In the genomic region with DNA sequence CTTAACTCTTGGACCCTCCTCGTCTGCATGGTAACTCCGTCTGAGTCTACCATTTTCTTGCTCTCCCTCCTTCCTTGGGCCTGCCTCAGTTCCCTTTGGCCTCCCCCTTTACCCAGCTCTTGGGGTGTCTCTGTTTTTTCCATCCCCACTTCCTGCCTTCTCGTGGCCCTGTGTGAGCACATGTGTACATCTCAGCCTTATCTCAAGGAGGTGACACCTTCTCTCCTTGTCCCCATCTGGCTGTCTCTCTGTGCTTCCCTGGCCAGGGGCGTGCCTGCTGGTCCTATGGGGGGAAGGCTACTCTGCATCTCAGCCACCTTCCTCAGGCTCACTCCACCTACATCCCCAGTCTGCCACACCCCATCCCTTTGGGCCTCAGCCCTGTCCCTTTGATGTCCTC, we compare ENCODE assay signal across 8 cellular contexts. TPM values are rescaled to one million over a fixed set of nuclear protein-coding genes. Genes with fewer than 3 reads are reported as not detected.
A peak's percentile ranks its signal among the peaks of the same experiment; 100 is the strongest.
DNase-seq lines count a peak whose midpoint lies in the region; ATAC-seq, FAIRE-seq and TF ChIP-seq lines count a peak whose summit lies in the region.

No MANE protein-coding gene starts in this region.

- CTCF ChIA-PET in A549 (lab: Yijun Ruan, JAX): interaction anchor here (0.8 to 4.1 kb wide), 22 partner anchors 10 to 175 kb away, joined by 3 to 46 read pairs (median 9); a partner anchor contains a TSS
- CTCF ChIA-PET in K562 (lab: Yijun Ruan, JAX; ENCODE audit: low intra/inter-chr PET ratio): interaction anchor here (0.6 to 0.8 kb wide), 2 partner anchors 40 to 58 kb away, joined by 5 read pairs; no protein-coding TSS in a partner anchor

- peaks cover 20% of the 10 kb centered on the region for H3F3A ChIP-seq in Loucy (ENCODE audit: low read depth)

- no peaks in the 10 kb centered on the region for H3K36me3 Mint-ChIP-seq in natural killer cell

- H3K27ac Mint-ChIP-seq in natural killer cell: peak overlapping the region; percentile 96 to 99

- peaks cover 28 to 30% of the 10 kb centered on the region in 2 donors for H3K4me1 Mint-ChIP-seq in natural killer cell

- ATAC-seq in A549 (peak in 1 of 2 experiments; percentile 5; a peak in 1 of 6 replicates), K562 (peak; percentile 60), natural killer cell (peak in 1 of 3 donors; percentile 25), HG03095 (IDR thresholded peaks at IDR 0.05; ENCODE audit: unreplicated experiment) (no peak), HG02973 (IDR thresholded peaks at IDR 0.05; ENCODE audit: unreplicated experiment) (no peak)

- BruUV-seq in K562 (replicated peaks; lab: Mats Ljungman, UMichigan): no TSS peak

- in situ Hi-C loops in K562 (cut with MboI): loop anchor here (10.0 kb wide), 1 partner anchor 58 kb away; no protein-coding TSS in a partner anchor

- FAIRE-seq in A549 (lab: Jason Lieb, UNC): no peak
- FAIRE-seq in K562 (lab: Jason Lieb, UNC): peak; percentile 89
- FAIRE-seq in RCC 7860 (lab: Jason Lieb, UNC): no peak

- 95% methylated on average over 4 of the region's 4 CpGs for WGBS in A549 (ENCODE audit: missing lambda C conversion rate)
- WGBS in K562 (ENCODE audit: insufficient coverage, low coverage, missing lambda C conversion rate): 38% methylated on average over 4 of the region's 4 CpGs

- POLR2A ChIA-PET in A549 (lab: Yijun Ruan, JAX) (interaction anchor here (0.6 to 2.1 kb wide), 5 partner anchors 9 to 58 kb away, joined by 3 to 18 read pairs (median 3); a partner anchor contains a TSS), K562 (lab: Yijun Ruan, JAX) (interaction anchor here (0.7 to 1.4 kb wide), 3 partner anchors 10 to 98 kb away, joined by 3 to 5 read pairs (median 3); no protein-coding TSS in a partner anchor)

- H3K36me3 ChIP-seq in Loucy (ENCODE audit: insufficient read depth, low read length) (no peaks in the 10 kb centered on the region), K562 (ENCODE audit: control insufficient read depth, insufficient read depth, low read length) (no peaks in the 10 kb centered on the region)

- H3K79me2 ChIP-seq in Loucy (ENCODE audit: insufficient read depth, low read length): no peaks in the 10 kb centered on the region
- H3K79me2 ChIP-seq in K562 (ENCODE audit: control insufficient read depth, insufficient read depth, low read length): no peaks in the 10 kb centered on the region

- no peak for TF ChIP-seq CTCF in A549 (IDR thresholded peaks at IDR 0.05)
- TF ChIP-seq CTCF in Loucy (conservative IDR thresholded peaks at IDR 0.05; ENCODE audit: low read length): no peak
- TF ChIP-seq CTCF in K562 (IDR thresholded peaks at IDR 0.05 in 2 of 3, conservative IDR thresholded peaks at IDR 0.05 in 1 of 3; ENCODE audit: insufficient read depth in 2 of 3, low read depth in 1 of 3, low read length in 3 of 3): no peak
- no peak for TF ChIP-seq CTCF in natural killer cell (IDR thresholded peaks at IDR 0.05)

- H3K4me1 ChIP-seq in A549 (no peaks in the 10 kb centered on the region), Loucy (ENCODE audit: insufficient read depth, low read length, poor library complexity, severe bottlenecking) (peaks cover 30% of the 10 kb centered on the region), K562 (replicated peaks in 1 of 2; ENCODE audit: control insufficient read depth in 2 of 2, insufficient read depth in 2 of 2, low read length in 2 of 2) (peaks cover 25 to 33% of the 10 kb centered on the region in 2 experiments)

- H3K9me3 ChIP-seq in A549 (no peaks in the 10 kb centered on the region), Loucy (ENCODE audit: insufficient read depth, low read depth, low read length) (no peaks in the 10 kb centered on the region), K562 (replicated peaks; ENCODE audit: control insufficient read depth, insufficient read depth, low read depth, low read length) (no peaks in the 10 kb centered on the region)

- H3K9me1 ChIP-seq in K562 (ENCODE audit: control insufficient read depth, insufficient read depth, low read length): no peaks in the 10 kb centered on the region

- H2AFZ ChIP-seq in Loucy (ENCODE audit: low read length) (peak overlapping the region; percentile 77; the same call in 1 of the 2 replicates), K562 (ENCODE audit: low read depth, low read length) (peak overlapping the region; percentile 75)

- TF ChIP-seq POLR2A in A549 (IDR thresholded peaks at IDR 0.05; ENCODE audit: low read length) (no peak), K562 (conservative IDR thresholded peaks at IDR 0.05) (no peak; the same call in 1 of the 2 replicates)

- peak overlapping the region; percentile 99 for H3K4me3 Mint-ChIP-seq in natural killer cell

- H3K27me3 ChIP-seq in Loucy (ENCODE audit: insufficient read depth, low read length, poor library complexity, severe bottlenecking) (peaks cover 26% of the 10 kb centered on the region), K562 (ENCODE audit: control insufficient read depth in 2 of 2, insufficient read depth in 2 of 2, low read length in 2 of 2) (no peaks in the 10 kb centered on the region)

- TF ChIP-seq RAD21 in A549 (conservative IDR thresholded peaks at IDR 0.05 in 1 of 2, IDR thresholded peaks at IDR 0.05 in 1 of 2): no peak
- no peak for TF ChIP-seq RAD21 in K562 (CRISPR knock-in tag; conservative IDR thresholded peaks at IDR 0.05 in 1 of 2, IDR thresholded peaks at IDR 0.05 in 1 of 2)

- intact Hi-C loops in K562 (cut with micrococcal nuclease) (no loop called here), natural killer cell (cut with micrococcal nuclease) (loop anchor here (2.0 kb wide), 1 partner anchor 28 kb away; no protein-coding TSS in a partner anchor)

- H3K9ac ChIP-seq in Loucy (ENCODE audit: low read depth, low read length, poor library complexity, severe bottlenecking): peak overlapping the region; percentile 89
- peak overlapping the region; percentile 80 to 96; a peak in 3 of 4 replicates for H3K9ac ChIP-seq in K562 (ENCODE audit: insufficient read depth in 1 of 2, low read depth in 2 of 2, low read length in 2 of 2)

- H4K20me1 ChIP-seq in Loucy (ENCODE audit: insufficient read depth, low read length, poor library complexity, severe bottlenecking): no peaks in the 10 kb centered on the region
- no peaks in the 10 kb centered on the region for H4K20me1 ChIP-seq in K562 (replicated peaks; ENCODE audit: control insufficient read depth, insufficient read depth, low read length)

- peaks cover 2% of the 10 kb centered on the region in 2 donors for H3K9me3 Mint-ChIP-seq in natural killer cell

- H3K4me3 ChIP-seq in A549: no peak overlapping the region
- peak overlapping the region; percentile 81 for H3K4me3 ChIP-seq in Loucy (ENCODE audit: low read length, poor library complexity, severe bottlenecking)
- H3K4me3 ChIP-seq in K562: no peak overlapping the region

- H3K27ac ChIP-seq in A549: peak overlapping the region in 1 of 2 experiments; percentile 95; a peak in 4 of 6 replicates
- peak overlapping the region; percentile 87 for H3K27ac ChIP-seq in K562 (ENCODE audit: extremely low read depth, low read depth, low read length)

- TF ChIP-seq EP300 in A549 (IDR thresholded peaks at IDR 0.05) (no peak), K562 (IDR thresholded peaks at IDR 0.05; ENCODE audit: low read length) (no peak)

- H3K4me2 ChIP-seq in A549: peak overlapping the region; percentile 85; the same call in 1 of the 3 replicates
- H3K4me2 ChIP-seq in Loucy (ENCODE audit: low read depth, low read length, poor library complexity, severe bottlenecking): peak overlapping the region; percentile 84
- peak overlapping the region; percentile 66 for H3K4me2 ChIP-seq in K562 (ENCODE audit: insufficient read depth, low read length)

- H3K9me2 ChIP-seq in Loucy (replicated peaks; ENCODE audit: low read depth, low read length): no peaks in the 10 kb centered on the region

- DNase-seq in A549 (ENCODE audit: low read depth in 1 of 2, low spot score in 1 of 2): no peak
- peak; percentile 67 to 77 (median 70) for DNase-seq in K562 (ENCODE audit: extremely low read depth in 1 of 4, low spot score in 3 of 4)
- no peak for DNase-seq in natural killer cell
- no peak for DNase-seq in kidney tubule cell (ENCODE audit: low spot score)
- DNase-seq in RCC 7860 (ENCODE audit: low spot score): no peak

- no peaks in the 10 kb centered on the region for H3K27me3 Mint-ChIP-seq in natural killer cell (ENCODE audit: low read depth in 2 of 2)

RNA-seq across cellular contexts. Expression of a gene that starts 6.6 kb away (rescaled TPM):
- polyA plus RNA-seq in A549 (2011; rRNA removed) (0.13 and 0.44 TPM in 2 replicates), A549 (2017; fragmentation: RNase III; extraction: RNeasy Plus Mini Kit Qiagen cat#74134 plus additional on column Dnase treatment) (0.16 to 0.30 TPM (median 0.23 TPM) in 3 replicates), K562 (2011; rRNA removed) (1.9 and 3.6 TPM in 2 replicates), K562 (2014; fragmentation: Illumina TruSeq; extraction: Trizol) (2.5 and 2.8 TPM in 2 replicates), K562 (2014; fragmentation: Nextera tagmentation; extraction: Ambion mirVana) (under 1 TPM; 0.24 to 0.35 TPM), K562 (2014; rRNA removed) (1.8 and 2.1 TPM in 2 replicates)
- 0.34 and 0.52 TPM in 2 replicates for polyA plus RNA-seq in A549 (2012; cell fraction: cytosol; rRNA removed)
- polyA plus RNA-seq in A549 (2012; cell fraction: nucleus; rRNA removed): 0.23 and 0.54 TPM in 2 replicates
- 0.17 and 0.63 TPM in 2 replicates for polyA minus RNA-seq in A549 (2011; rRNA and poly(A)+ RNA removed)
- total RNA-seq in K562 (2011; cell fraction: chromatin; rRNA removed; ENCODE audit: low replicate concordance): 2.9 and 6.1 TPM in 2 replicates
- 4.2 and 5.5 TPM in 2 replicates for total RNA-seq in K562 (2011; cell fraction: nucleolus; rRNA removed)
- 6.2 and 12.7 TPM in 2 replicates for total RNA-seq in K562 (2011; cell fraction: nucleoplasm; rRNA removed)
- total RNA-seq in K562 (2014; rRNA removed) (0.36 and 1.0 TPM in 2 replicates), K562 (2014; rRNA removed; fragmentation: Illumina TruSeq; extraction: Trizol) (0.38 and 0.44 TPM in 2 replicates), K562 (2015; rRNA removed; fragmentation: Illumina TruSeq; extraction: Trizol) (0.33 and 0.53 TPM in 2 replicates), K562 (2021) (1.8 TPM in 2 replicates), natural killer cell (under 1 TPM; 0.45 to 0.60 (median 0.47) TPM)
- 6.9 and 7.6 TPM in 2 replicates for polyA plus RNA-seq in K562 (2011; cell fraction: cytosol; rRNA removed)
- 11.5 and 14.8 TPM in 2 replicates for polyA plus RNA-seq in K562 (2011; cell fraction: nucleus; rRNA removed)
- polyA plus RNA-seq in K562 (2012): 2.0 and 5.6 TPM in 2 replicates
- 0.98 and 1.7 TPM in 2 replicates for polyA minus RNA-seq in K562 (2011; rRNA and poly(A)+ RNA removed)
- polyA minus RNA-seq in K562 (2011; cell fraction: cytosol; rRNA and poly(A)+ RNA removed): 1.1 and 1.4 TPM in 2 replicates
- 1.3 and 1.9 TPM in 2 replicates for polyA minus RNA-seq in K562 (2011; cell fraction: nucleus; rRNA and poly(A)+ RNA removed)

RNA-seq across cellular contexts. Expression of a gene that starts 9.1 kb away (rescaled TPM):
- polyA plus RNA-seq in A549 (2011; rRNA removed): 9.5 and 10.8 TPM in 2 replicates
- 23.9 and 29.3 TPM in 2 replicates for polyA plus RNA-seq in A549 (2012; cell fraction: cytosol; rRNA removed)
- 13.5 and 14.3 TPM in 2 replicates for polyA plus RNA-seq in A549 (2012; cell fraction: nucleus; rRNA removed)
- 12.9 to 13.9 TPM (median 13.6 TPM) in 3 replicates for polyA plus RNA-seq in A549 (2017; fragmentation: RNase III; extraction: RNeasy Plus Mini Kit Qiagen cat#74134 plus additional on column Dnase treatment)
- 2.3 and 3.6 TPM in 2 replicates for polyA minus RNA-seq in A549 (2011; rRNA and poly(A)+ RNA removed)
- total RNA-seq in K562 (2011; cell fraction: chromatin; rRNA removed; ENCODE audit: low replicate concordance): 6.9 and 9.3 TPM in 2 replicates
- 8.7 and 9.0 TPM in 2 replicates for total RNA-seq in K562 (2011; cell fraction: nucleolus; rRNA removed)
- 7.6 and 10.6 TPM in 2 replicates for total RNA-seq in K562 (2011; cell fraction: nucleoplasm; rRNA removed)
- 80.1 and 85.8 TPM in 2 replicates for total RNA-seq in K562 (2014; rRNA removed)
- 7.0 and 7.9 TPM in 2 replicates for total RNA-seq in K562 (2014; rRNA removed; fragmentation: Illumina TruSeq; extraction: Trizol)
- total RNA-seq in K562 (2015; rRNA removed; fragmentation: Illumina TruSeq; extraction: Trizol): 31.6 and 32.9 TPM in 2 replicates
- total RNA-seq in K562 (2021): 41.2 and 43.1 TPM in 2 replicates
- 15.1 and 17.4 TPM in 2 replicates for polyA plus RNA-seq in K562 (2011; rRNA removed)
- 18.7 and 45.5 TPM in 2 replicates for polyA plus RNA-seq in K562 (2011; cell fraction: cytosol; rRNA removed)
- 7.4 and 12.0 TPM in 2 replicates for polyA plus RNA-seq in K562 (2011; cell fraction: nucleus; rRNA removed)
- polyA plus RNA-seq in K562 (2012): 23.9 and 28.5 TPM in 2 replicates
- 19.6 and 37.5 TPM in 2 replicates for polyA plus RNA-seq in K562 (2014; fragmentation: Illumina TruSeq; extraction: Trizol)
- 1 to 10 TPM; 1.7 to 2.6 TPM for polyA plus RNA-seq in K562 (2014; fragmentation: Nextera tagmentation; extraction: Ambion mirVana)
- 61.9 and 75.9 TPM in 2 replicates for polyA plus RNA-seq in K562 (2014; rRNA removed)
- polyA minus RNA-seq in K562 (2011; rRNA and poly(A)+ RNA removed): 2.2 and 3.5 TPM in 2 replicates
- 7.9 and 8.1 TPM in 2 replicates for polyA minus RNA-seq in K562 (2011; cell fraction: cytosol; rRNA and poly(A)+ RNA removed)
- 2.6 TPM in 2 replicates for polyA minus RNA-seq in K562 (2011; cell fraction: nucleus; rRNA and poly(A)+ RNA removed)
- total RNA-seq in natural killer cell: 10 to 100 TPM; 25.1 to 28.5 (median 27.4) TPM

RNA-seq across cellular contexts. Expression of a gene that starts 20.4 kb away (rescaled TPM):
- polyA plus RNA-seq in A549 (2011; rRNA removed) (5.6 and 7.0 TPM in 2 replicates), A549 (2017; fragmentation: RNase III; extraction: RNeasy Plus Mini Kit Qiagen cat#74134 plus additional on column Dnase treatment) (15.5 to 21.5 TPM (median 18.3 TPM) in 3 replicates), K562 (2011; rRNA removed) (9.1 and 9.9 TPM in 2 replicates), K562 (2014; fragmentation: Illumina TruSeq; extraction: Trizol) (7.6 and 18.1 TPM in 2 replicates), K562 (2014; fragmentation: Nextera tagmentation; extraction: Ambion mirVana) (under 1 TPM in 1 of 2 experiments, not detected in 1; 0.13 TPM), K562 (2014; rRNA removed) (22.0 and 26.0 TPM in 2 replicates)
- polyA plus RNA-seq in A549 (2012; cell fraction: cytosol; rRNA removed): 11.4 and 17.1 TPM in 2 replicates
- polyA plus RNA-seq in A549 (2012; cell fraction: nucleus; rRNA removed): 29.7 and 38.9 TPM in 2 replicates
- polyA minus RNA-seq in A549 (2011; rRNA and poly(A)+ RNA removed): 6.8 and 9.4 TPM in 2 replicates
- total RNA-seq in K562 (2011; cell fraction: chromatin; rRNA removed; ENCODE audit: low replicate concordance): 10.1 and 37.5 TPM in 2 replicates
- total RNA-seq in K562 (2011; cell fraction: nucleolus; rRNA removed): 30.4 and 31.2 TPM in 2 replicates
- 14.5 and 15.4 TPM in 2 replicates for total RNA-seq in K562 (2011; cell fraction: nucleoplasm; rRNA removed)
- total RNA-seq in K562 (2014; rRNA removed) (32.7 and 48.1 TPM in 2 replicates), K562 (2014; rRNA removed; fragmentation: Illumina TruSeq; extraction: Trizol) (6.8 and 6.9 TPM in 2 replicates), K562 (2015; rRNA removed; fragmentation: Illumina TruSeq; extraction: Trizol) (17.6 and 17.8 TPM in 2 replicates), K562 (2021) (40.4 and 48.0 TPM in 2 replicates), natural killer cell (10 to 100 TPM; 10.1 to 13.3 (median 12.4) TPM)
- 12.4 and 47.6 TPM in 2 replicates for polyA plus RNA-seq in K562 (2011; cell fraction: cytosol; rRNA removed)
- 16.9 and 37.2 TPM in 2 replicates for polyA plus RNA-seq in K562 (2011; cell fraction: nucleus; rRNA removed)
- polyA plus RNA-seq in K562 (2012): 17.7 and 25.5 TPM in 2 replicates
- 3.8 and 7.2 TPM in 2 replicates for polyA minus RNA-seq in K562 (2011; rRNA and poly(A)+ RNA removed)
- 26.1 and 27.7 TPM in 2 replicates for polyA minus RNA-seq in K562 (2011; cell fraction: cytosol; rRNA and poly(A)+ RNA removed)
- polyA minus RNA-seq in K562 (2011; cell fraction: nucleus; rRNA and poly(A)+ RNA removed): 7.5 and 9.4 TPM in 2 replicates

RNA-seq across cellular contexts. Expression of a gene that starts 45.9 kb away (rescaled TPM):
- polyA plus RNA-seq in A549 (2011; rRNA removed): 14.1 and 17.3 TPM in 2 replicates
- polyA plus RNA-seq in A549 (2012; cell fraction: cytosol; rRNA removed): 5.9 and 10.3 TPM in 2 replicates
- 10.8 and 11.6 TPM in 2 replicates for polyA plus RNA-seq in A549 (2012; cell fraction: nucleus; rRNA removed)
- polyA plus RNA-seq in A549 (2017; fragmentation: RNase III; extraction: RNeasy Plus Mini Kit Qiagen cat#74134 plus additional on column Dnase treatment): 7.1 to 11.8 TPM (median 10.5 TPM) in 3 replicates
- 11.0 and 13.8 TPM in 2 replicates for polyA minus RNA-seq in A549 (2011; rRNA and poly(A)+ RNA removed)
- total RNA-seq in K562 (2011; cell fraction: chromatin; rRNA removed; ENCODE audit: low replicate concordance): 12.4 and 41.2 TPM in 2 replicates
- total RNA-seq in K562 (2011; cell fraction: nucleolus; rRNA removed): 46.8 and 54.4 TPM in 2 replicates
- 36.7 and 43.2 TPM in 2 replicates for total RNA-seq in K562 (2011; cell fraction: nucleoplasm; rRNA removed)
- total RNA-seq in K562 (2014; rRNA removed): 19.0 and 23.5 TPM in 2 replicates
- total RNA-seq in K562 (2014; rRNA removed; fragmentation: Illumina TruSeq; extraction: Trizol): 6.3 and 7.8 TPM in 2 replicates
- total RNA-seq in K562 (2015; rRNA removed; fragmentation: Illumina TruSeq; extraction: Trizol): 12.4 and 12.9 TPM in 2 replicates
- 21.9 and 23.3 TPM in 2 replicates for total RNA-seq in K562 (2021)
- polyA plus RNA-seq in K562 (2011; rRNA removed): 15.8 and 29.7 TPM in 2 replicates
- polyA plus RNA-seq in K562 (2011; cell fraction: cytosol; rRNA removed): 44.9 and 57.8 TPM in 2 replicates
- polyA plus RNA-seq in K562 (2011; cell fraction: nucleus; rRNA removed): 25.0 and 28.3 TPM in 2 replicates
- polyA plus RNA-seq in K562 (2012): 19.4 and 52.1 TPM in 2 replicates
- polyA plus RNA-seq in K562 (2014; fragmentation: Illumina TruSeq; extraction: Trizol): 14.1 and 18.0 TPM in 2 replicates
- polyA plus RNA-seq in K562 (2014; fragmentation: Nextera tagmentation; extraction: Ambion mirVana): 1 to 10 TPM; 4.9 to 5.8 TPM
- 16.5 and 19.0 TPM in 2 replicates for polyA plus RNA-seq in K562 (2014; rRNA removed)
- 12.8 and 14.8 TPM in 2 replicates for polyA minus RNA-seq in K562 (2011; rRNA and poly(A)+ RNA removed)
- polyA minus RNA-seq in K562 (2011; cell fraction: cytosol; rRNA and poly(A)+ RNA removed): 15.8 and 19.1 TPM in 2 replicates
- polyA minus RNA-seq in K562 (2011; cell fraction: nucleus; rRNA and poly(A)+ RNA removed): 9.3 and 12.7 TPM in 2 replicates
- 10 to 100 TPM; 10.8 to 19.8 (median 12.8) TPM for total RNA-seq in natural killer cell

RNA-seq across cellular contexts. Expression of a gene that starts 54.6 kb away (rescaled TPM):
- polyA plus RNA-seq in A549 (2011; rRNA removed): 2.0 and 3.8 TPM in 2 replicates
- 8.7 and 11.2 TPM in 2 replicates for polyA plus RNA-seq in A549 (2012; cell fraction: cytosol; rRNA removed)
- polyA plus RNA-seq in A549 (2012; cell fraction: nucleus; rRNA removed): 30.5 and 31.9 TPM in 2 replicates
- polyA plus RNA-seq in A549 (2017; fragmentation: RNase III; extraction: RNeasy Plus Mini Kit Qiagen cat#74134 plus additional on column Dnase treatment): 15.7 to 22.6 TPM (median 21.2 TPM) in 3 replicates
- 3.9 and 7.0 TPM in 2 replicates for polyA minus RNA-seq in A549 (2011; rRNA and poly(A)+ RNA removed)
- 24.2 and 49.1 TPM in 2 replicates for total RNA-seq in K562 (2011; cell fraction: chromatin; rRNA removed; ENCODE audit: low replicate concordance)
- 22.3 and 24.7 TPM in 2 replicates for total RNA-seq in K562 (2011; cell fraction: nucleolus; rRNA removed)
- total RNA-seq in K562 (2011; cell fraction: nucleoplasm; rRNA removed): 17.1 and 19.1 TPM in 2 replicates
- 4.2 and 7.9 TPM in 2 replicates for total RNA-seq in K562 (2014; rRNA removed)
- 2.0 and 2.5 TPM in 2 replicates for total RNA-seq in K562 (2014; rRNA removed; fragmentation: Illumina TruSeq; extraction: Trizol)
- total RNA-seq in K562 (2015; rRNA removed; fragmentation: Illumina TruSeq; extraction: Trizol): 4.6 and 5.7 TPM in 2 replicates
- total RNA-seq in K562 (2021): 30.2 and 36.0 TPM in 2 replicates
- 2.2 and 3.0 TPM in 2 replicates for polyA plus RNA-seq in K562 (2011; rRNA removed)
- 1.6 and 2.3 TPM in 2 replicates for polyA plus RNA-seq in K562 (2011; cell fraction: cytosol; rRNA removed)
- 15.4 and 22.7 TPM in 2 replicates for polyA plus RNA-seq in K562 (2011; cell fraction: nucleus; rRNA removed)
- polyA plus RNA-seq in K562 (2012): 17.4 and 52.0 TPM in 2 replicates
- polyA plus RNA-seq in K562 (2014; fragmentation: Illumina TruSeq; extraction: Trizol): 15.0 and 20.1 TPM in 2 replicates
- under 1 TPM; 0.08 to 0.14 TPM for polyA plus RNA-seq in K562 (2014; fragmentation: Nextera tagmentation; extraction: Ambion mirVana)
- polyA plus RNA-seq in K562 (2014; rRNA removed): 15.5 and 16.9 TPM in 2 replicates
- 1.7 and 2.1 TPM in 2 replicates for polyA minus RNA-seq in K562 (2011; rRNA and poly(A)+ RNA removed)
- 10.0 and 10.3 TPM in 2 replicates for polyA minus RNA-seq in K562 (2011; cell fraction: cytosol; rRNA and poly(A)+ RNA removed)
- 6.1 and 8.6 TPM in 2 replicates for polyA minus RNA-seq in K562 (2011; cell fraction: nucleus; rRNA and poly(A)+ RNA removed)
- total RNA-seq in natural killer cell: 10 to 100 TPM; 32.9 to 34.5 (median 33.9) TPM

Comparison
In these comparisons a context has a peak if more than half of its experiments do, and no peak if none do; other contexts are left out.
1. DNase-seq: peak in K562 (4 of 4); none in A549 (0 of 2), natural killer cell (single experiment), kidney tubule cell (single experiment) and RCC 7860 (single experiment).
2. Peak in every context shown above with its lines, with median percentiles within 50 percentile points of each other: H3K4me2 ChIP-seq.